6 cellular contexts compared by ENCODE assay signal in the genomic region with DNA sequence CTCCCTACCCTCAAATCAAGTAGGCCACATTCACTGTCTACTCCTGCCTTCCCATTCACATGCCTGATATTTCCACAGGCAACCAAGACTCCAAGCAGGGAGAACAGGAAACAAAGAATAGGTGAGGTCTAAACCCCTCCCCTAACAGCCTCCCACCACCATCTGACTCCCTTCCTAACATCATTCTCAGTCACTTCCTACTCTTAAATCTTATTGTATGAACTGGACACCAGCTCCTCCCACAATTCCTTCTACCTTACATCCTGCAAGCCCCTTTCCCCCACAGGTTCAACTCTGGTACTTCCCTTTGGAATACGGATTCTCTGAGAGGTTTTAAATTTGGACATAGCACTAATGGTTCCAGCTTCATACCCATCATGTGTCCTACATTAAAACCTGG. TPM values are rescaled to one million over a fixed set of nuclear protein-coding genes. Genes with fewer than 3 reads are reported as not detected.
DNase-seq lines count a peak whose midpoint lies in the region; ATAC-seq and TF ChIP-seq lines count a peak whose summit lies in the region.

No MANE protein-coding gene starts in this region.

- no peak overlapping the region for H3K4me3 ChIP-seq in mammary epithelial cell (replicated peaks in 1 of 3; ENCODE audit: insufficient read depth in 1 of 3, low read depth in 2 of 3, low read length in 3 of 3)

- dilution Hi-C loops in mammary epithelial cell (cut with HindIII; ENCODE audit: low sequenced_read_pairs), result loop anchor here (10.0 kb wide), 1 partner anchor 69 kb away; the partner anchor contains the start of gene MDC1

- H3K27me3 ChIP-seq in mammary epithelial cell (ENCODE audit: insufficient read depth, low read length), result no peaks in the 10 kb centered on the region

- in situ Hi-C loops in mammary epithelial cell (cut with MboI; ENCODE audit: low sequenced_read_pairs in 2 of 2), result no loop called here

- H3K79me2 ChIP-seq in mammary epithelial cell (ENCODE audit: insufficient read depth, low read length), result peaks cover 41% of the 10 kb centered on the region

- peaks cover 39% of the 10 kb centered on the region for H3K4me1 Mint-ChIP-seq in activated T-cell treated with anti-CD3 and anti-CD28 coated beads, Interleukin-2, amount 50 U/mL, for 24 hours (ENCODE audit: low read depth)
- peaks cover 21% of the 10 kb centered on the region for H3K4me1 Mint-ChIP-seq in stimulated activated effector memory CD8-positive, alpha-beta T cell treated with anti-CD3 and anti-CD28 coated beads, Interleukin-12 subunit alpha, Interleukin-12 subunit beta, amount 100 ng/mL, for 72 hours

- ATAC-seq in stimulated activated effector memory CD8-positive, alpha-beta T cell treated with anti-CD3 and anti-CD28 coated beads, Interleukin-12 subunit alpha, Interleukin-12 subunit beta, amount 100 ng/mL, for 72 hours, result no peak
- ATAC-seq in GM21576 (IDR thresholded peaks at IDR 0.05; ENCODE audit: unreplicated experiment), result no peak

- 59% methylated on average over 1 of the region's 1 CpG for WGBS in mammary epithelial cell (ENCODE audit: low coverage, missing lambda C conversion rate)

- H3K9ac ChIP-seq in mammary epithelial cell (ENCODE audit: insufficient read depth, low read length), result no peak overlapping the region

- CTCF ChIA-PET in mammary epithelial cell (lab: Charles Lee; ENCODE audit: low non-redundant PET), result no interaction called here

- peak overlapping the region; percentile 91 for H3K4me3 Mint-ChIP-seq in activated T-cell treated with anti-CD3 and anti-CD28 coated beads, Interleukin-2, amount 50 U/mL, for 24 hours
- H3K4me3 Mint-ChIP-seq in stimulated activated effector memory CD8-positive, alpha-beta T cell treated with anti-CD3 and anti-CD28 coated beads, Interleukin-12 subunit alpha, Interleukin-12 subunit beta, amount 100 ng/mL, for 72 hours, result peak overlapping the region; percentile 75

- no peaks in the 10 kb centered on the region for H4K20me1 ChIP-seq in mammary epithelial cell (ENCODE audit: insufficient read depth, low read length)

- TF ChIP-seq CTCF in mammary epithelial cell (conservative IDR thresholded peaks at IDR 0.05 in 1 of 2, IDR thresholded peaks at IDR 0.05 in 1 of 2; ENCODE audit: extremely low read depth in 1 of 2, insufficient read depth in 1 of 2, low read depth in 1 of 2, low read length in 2 of 2), result no peak

- intact Hi-C loops in mammary epithelial cell (cut with micrococcal nuclease), result loop anchor here (2.0 kb wide), 2 partner anchors 19 to 77 kb away; partner anchors contain the start of gene ATAT1

- peak overlapping the region; percentile 94 for H3K27ac Mint-ChIP-seq in activated T-cell treated with anti-CD3 and anti-CD28 coated beads, Interleukin-2, amount 50 U/mL, for 24 hours
- peak overlapping the region; percentile 89 for H3K27ac Mint-ChIP-seq in stimulated activated effector memory CD8-positive, alpha-beta T cell treated with anti-CD3 and anti-CD28 coated beads, Interleukin-12 subunit alpha, Interleukin-12 subunit beta, amount 100 ng/mL, for 72 hours

- H3K27ac ChIP-seq in mammary epithelial cell (ENCODE audit: insufficient read depth, low read depth, low read length), result no peak overlapping the region

- H3K4me1 ChIP-seq in mammary epithelial cell (ENCODE audit: insufficient read depth, low read length), result peaks cover 14% of the 10 kb centered on the region

- no TSS peak for BruUV-seq in mammary epithelial cell (replicated peaks; lab: Mats Ljungman, UMichigan)

- peaks cover 1% of the 10 kb centered on the region for H3K36me3 ChIP-seq in mammary epithelial cell (ENCODE audit: insufficient read depth, low read length)

- DNase-seq in activated T-cell treated with anti-CD3 and anti-CD28 coated beads, Interleukin-2, amount 50 U/mL, for 24 hours, result no peak
- no peak for DNase-seq in activated T-cell treated with anti-CD3 and anti-CD28 coated beads, Interleukin-2, amount 50 U/mL, for 48 hours
- DNase-seq in mammary epithelial cell (no peak), kidney glomerular epithelial cell (lab: John Stamatoyannopoulos, UW) (no peak)
- no peak for DNase-seq in stimulated activated effector memory CD8-positive, alpha-beta T cell treated with anti-CD3 and anti-CD28 coated beads, Interleukin-12 subunit alpha, Interleukin-12 subunit beta, amount 100 ng/mL, for 72 hours (ENCODE audit: low spot score in 2 of 2)

- H3K36me3 Mint-ChIP-seq in activated T-cell treated with anti-CD3 and anti-CD28 coated beads, Interleukin-2, amount 50 U/mL, for 24 hours (ENCODE audit: low read depth), result peaks cover 73% of the 10 kb centered on the region
- H3K36me3 Mint-ChIP-seq in stimulated activated effector memory CD8-positive, alpha-beta T cell treated with anti-CD3 and anti-CD28 coated beads, Interleukin-12 subunit alpha, Interleukin-12 subunit beta, amount 100 ng/mL, for 72 hours, result peaks cover 52% of the 10 kb centered on the region

- H2AFZ ChIP-seq in mammary epithelial cell (ENCODE audit: low read depth, low read length), result no peak overlapping the region

- no peaks in the 10 kb centered on the region for H3K9me3 ChIP-seq in mammary epithelial cell (replicated peaks; ENCODE audit: insufficient read depth, low read length)

- peak overlapping the region; percentile 78 for H3K4me2 ChIP-seq in mammary epithelial cell (ENCODE audit: insufficient read depth, low read depth, low read length)

- H3K9me3 Mint-ChIP-seq in activated T-cell treated with anti-CD3 and anti-CD28 coated beads, Interleukin-2, amount 50 U/mL, for 24 hours, result no peaks in the 10 kb centered on the region
- H3K9me3 Mint-ChIP-seq in stimulated activated effector memory CD8-positive, alpha-beta T cell treated with anti-CD3 and anti-CD28 coated beads, Interleukin-12 subunit alpha, Interleukin-12 subunit beta, amount 100 ng/mL, for 72 hours, result no peaks in the 10 kb centered on the region

- no peaks in the 10 kb centered on the region for H3K27me3 Mint-ChIP-seq in activated T-cell treated with anti-CD3 and anti-CD28 coated beads, Interleukin-2, amount 50 U/mL, for 24 hours

RNA-seq across cellular contexts. Expression of gene C6orf136, which starts 0.9 kb away (rescaled TPM):
- total RNA-seq in mammary epithelial cell, result 10 to 100 TPM in 1 of 2 donors, 1 to 10 TPM in 1; 1.8 to 11.2 TPM
- 7.4 TPM for polyA plus RNA-seq in mammary epithelial cell
- polyA minus RNA-seq in mammary epithelial cell, result 32.0 TPM

RNA-seq across cellular contexts. Expression of gene ATAT1, which starts 19.3 kb away (rescaled TPM):
- total RNA-seq in mammary epithelial cell, result 1 to 10 TPM; 5.2 to 6.9 TPM
- polyA plus RNA-seq in mammary epithelial cell, result 3.6 TPM
- 1.0 TPM for polyA minus RNA-seq in mammary epithelial cell

RNA-seq across cellular contexts. Expression of gene DHX16, which starts 26.8 kb away (rescaled TPM):
- 10 to 100 TPM; 26.0 to 30.9 TPM for total RNA-seq in mammary epithelial cell
- polyA plus RNA-seq in mammary epithelial cell, result 34.8 TPM
- 60.9 TPM for polyA minus RNA-seq in mammary epithelial cell

RNA-seq across cellular contexts. Expression of gene MRPS18B, which starts 28.3 kb away (rescaled TPM):
- 10 to 100 TPM; 57.5 to 68.8 TPM for total RNA-seq in mammary epithelial cell
- polyA plus RNA-seq in mammary epithelial cell, result 87.0 TPM
- 85.1 TPM for polyA minus RNA-seq in mammary epithelial cell

RNA-seq across cellular contexts. Expression of gene PPP1R10, which starts 28.9 kb away (rescaled TPM):
- total RNA-seq in mammary epithelial cell, result 100 to 1,000 TPM in 1 of 2 donors, 10 to 100 TPM in 1; 60.7 to 124 TPM
- 36.1 TPM for polyA plus RNA-seq in mammary epithelial cell
- polyA minus RNA-seq in mammary epithelial cell, result 88.2 TPM
